In the genomic region with DNA sequence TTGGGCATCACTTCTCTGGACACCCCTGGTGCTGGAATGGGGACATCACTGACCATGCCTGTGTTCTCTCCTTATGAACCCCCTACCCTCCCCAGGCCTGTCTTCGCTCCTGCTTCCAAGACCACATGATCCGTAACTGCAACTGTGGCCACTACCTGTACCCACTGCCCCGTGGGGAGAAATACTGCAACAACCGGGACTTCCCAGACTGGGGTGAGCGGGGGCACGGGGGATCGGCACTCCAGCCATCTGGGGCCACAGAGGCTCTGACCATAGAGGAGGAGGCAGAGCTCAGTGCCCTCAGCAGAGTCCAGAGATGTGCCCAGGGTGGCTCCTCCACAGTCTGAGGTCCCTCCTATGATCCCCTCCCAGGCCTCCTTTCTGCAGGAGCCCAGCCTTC, we compare ENCODE assay signal across 1 cellular context.
TF ChIP-seq lines count a peak whose summit lies in the region.

No MANE protein-coding gene starts in this region.

TF ChIP-seq in GM12878, 131 proteins besides CTCF, POLR2A, EP300 and RAD21 (continued from another document):
- TF ChIP-seq, protein P1, sequence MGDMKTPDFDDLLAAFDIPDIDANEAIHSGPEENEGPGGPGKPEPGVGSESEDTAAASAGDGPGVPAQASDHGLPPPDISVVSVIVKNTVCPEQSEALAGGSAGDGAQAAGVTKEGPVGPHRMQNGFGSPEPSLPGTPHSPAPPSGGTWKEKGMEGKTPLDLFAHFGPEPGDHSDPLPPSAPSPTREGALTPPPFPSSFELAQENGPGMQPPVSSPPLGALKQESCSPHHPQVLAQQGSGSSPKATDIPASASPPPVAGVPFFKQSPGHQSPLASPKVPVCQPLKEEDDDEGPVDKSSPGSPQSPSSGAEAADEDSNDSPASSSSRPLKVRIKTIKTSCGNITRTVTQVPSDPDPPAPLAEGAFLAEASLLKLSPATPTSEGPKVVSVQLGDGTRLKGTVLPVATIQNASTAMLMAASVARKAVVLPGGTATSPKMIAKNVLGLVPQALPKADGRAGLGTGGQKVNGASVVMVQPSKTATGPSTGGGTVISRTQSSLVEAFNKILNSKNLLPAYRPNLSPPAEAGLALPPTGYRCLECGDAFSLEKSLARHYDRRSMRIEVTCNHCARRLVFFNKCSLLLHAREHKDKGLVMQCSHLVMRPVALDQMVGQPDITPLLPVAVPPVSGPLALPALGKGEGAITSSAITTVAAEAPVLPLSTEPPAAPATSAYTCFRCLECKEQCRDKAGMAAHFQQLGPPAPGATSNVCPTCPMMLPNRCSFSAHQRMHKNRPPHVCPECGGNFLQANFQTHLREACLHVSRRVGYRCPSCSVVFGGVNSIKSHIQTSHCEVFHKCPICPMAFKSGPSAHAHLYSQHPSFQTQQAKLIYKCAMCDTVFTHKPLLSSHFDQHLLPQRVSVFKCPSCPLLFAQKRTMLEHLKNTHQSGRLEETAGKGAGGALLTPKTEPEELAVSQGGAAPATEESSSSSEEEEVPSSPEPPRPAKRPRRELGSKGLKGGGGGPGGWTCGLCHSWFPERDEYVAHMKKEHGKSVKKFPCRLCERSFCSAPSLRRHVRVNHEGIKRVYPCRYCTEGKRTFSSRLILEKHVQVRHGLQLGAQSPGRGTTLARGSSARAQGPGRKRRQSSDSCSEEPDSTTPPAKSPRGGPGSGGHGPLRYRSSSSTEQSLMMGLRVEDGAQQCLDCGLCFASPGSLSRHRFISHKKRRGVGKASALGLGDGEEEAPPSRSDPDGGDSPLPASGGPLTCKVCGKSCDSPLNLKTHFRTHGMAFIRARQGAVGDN (IDR thresholded peaks at IDR 0.05) = no peak
- TF ChIP-seq, protein P2, sequence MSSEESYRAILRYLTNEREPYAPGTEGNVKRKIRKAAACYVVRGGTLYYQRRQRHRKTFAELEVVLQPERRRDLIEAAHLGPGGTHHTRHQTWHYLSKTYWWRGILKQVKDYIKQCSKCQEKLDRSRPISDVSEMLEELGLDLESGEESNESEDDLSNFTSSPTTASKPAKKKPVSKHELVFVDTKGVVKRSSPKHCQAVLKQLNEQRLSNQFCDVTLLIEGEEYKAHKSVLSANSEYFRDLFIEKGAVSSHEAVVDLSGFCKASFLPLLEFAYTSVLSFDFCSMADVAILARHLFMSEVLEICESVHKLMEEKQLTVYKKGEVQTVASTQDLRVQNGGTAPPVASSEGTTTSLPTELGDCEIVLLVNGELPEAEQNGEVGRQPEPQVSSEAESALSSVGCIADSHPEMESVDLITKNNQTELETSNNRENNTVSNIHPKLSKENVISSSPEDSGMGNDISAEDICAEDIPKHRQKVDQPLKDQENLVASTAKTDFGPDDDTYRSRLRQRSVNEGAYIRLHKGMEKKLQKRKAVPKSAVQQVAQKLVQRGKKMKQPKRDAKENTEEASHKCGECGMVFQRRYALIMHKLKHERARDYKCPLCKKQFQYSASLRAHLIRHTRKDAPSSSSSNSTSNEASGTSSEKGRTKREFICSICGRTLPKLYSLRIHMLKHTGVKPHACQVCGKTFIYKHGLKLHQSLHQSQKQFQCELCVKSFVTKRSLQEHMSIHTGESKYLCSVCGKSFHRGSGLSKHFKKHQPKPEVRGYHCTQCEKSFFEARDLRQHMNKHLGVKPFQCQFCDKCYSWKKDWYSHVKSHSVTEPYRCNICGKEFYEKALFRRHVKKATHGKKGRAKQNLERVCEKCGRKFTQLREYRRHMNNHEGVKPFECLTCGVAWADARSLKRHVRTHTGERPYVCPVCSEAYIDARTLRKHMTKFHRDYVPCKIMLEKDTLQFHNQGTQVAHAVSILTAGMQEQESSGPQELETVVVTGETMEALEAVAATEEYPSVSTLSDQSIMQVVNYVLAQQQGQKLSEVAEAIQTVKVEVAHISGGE (CRISPR knock-in tag; IDR thresholded peaks at IDR 0.05) = no peak
- TF ChIP-seq KAT2A (conservative IDR thresholded peaks at IDR 0.05; ENCODE audit: control insufficient read depth, low read depth, low read length) (no peak), RFX5 (IDR thresholded peaks at IDR 0.05; ENCODE audit: low read depth, low read length) (no peak), PML (IDR thresholded peaks at IDR 0.05; ENCODE audit: low read length) (no peak), TCF12 (IDR thresholded peaks at IDR 0.05; ENCODE audit: low read depth, low read length) (no peak), ASH2L (IDR thresholded peaks at IDR 0.05; ENCODE audit: borderline replicate concordance, low read depth) (no peak), SP1 (IDR thresholded peaks at IDR 0.05; ENCODE audit: low read depth, low read length) (no peak), NFXL1 (IDR thresholded peaks at IDR 0.05; ENCODE audit: borderline replicate concordance) (no peak), ETV6 (conservative IDR thresholded peaks at IDR 0.05 in 1 of 2, IDR thresholded peaks at IDR 0.05 in 1 of 2; ENCODE audit: borderline replicate concordance in 1 of 2, low read depth in 1 of 2) (no peak), BACH1 (IDR thresholded peaks at IDR 0.05; ENCODE audit: borderline replicate concordance) (no peak), WRNIP1 (IDR thresholded peaks at IDR 0.05; ENCODE audit: borderline replicate concordance, low read depth, low read length) (no peak), YBX1 (IDR thresholded peaks at IDR 0.05) (no peak)
- TF ChIP-seq, protein P3, sequence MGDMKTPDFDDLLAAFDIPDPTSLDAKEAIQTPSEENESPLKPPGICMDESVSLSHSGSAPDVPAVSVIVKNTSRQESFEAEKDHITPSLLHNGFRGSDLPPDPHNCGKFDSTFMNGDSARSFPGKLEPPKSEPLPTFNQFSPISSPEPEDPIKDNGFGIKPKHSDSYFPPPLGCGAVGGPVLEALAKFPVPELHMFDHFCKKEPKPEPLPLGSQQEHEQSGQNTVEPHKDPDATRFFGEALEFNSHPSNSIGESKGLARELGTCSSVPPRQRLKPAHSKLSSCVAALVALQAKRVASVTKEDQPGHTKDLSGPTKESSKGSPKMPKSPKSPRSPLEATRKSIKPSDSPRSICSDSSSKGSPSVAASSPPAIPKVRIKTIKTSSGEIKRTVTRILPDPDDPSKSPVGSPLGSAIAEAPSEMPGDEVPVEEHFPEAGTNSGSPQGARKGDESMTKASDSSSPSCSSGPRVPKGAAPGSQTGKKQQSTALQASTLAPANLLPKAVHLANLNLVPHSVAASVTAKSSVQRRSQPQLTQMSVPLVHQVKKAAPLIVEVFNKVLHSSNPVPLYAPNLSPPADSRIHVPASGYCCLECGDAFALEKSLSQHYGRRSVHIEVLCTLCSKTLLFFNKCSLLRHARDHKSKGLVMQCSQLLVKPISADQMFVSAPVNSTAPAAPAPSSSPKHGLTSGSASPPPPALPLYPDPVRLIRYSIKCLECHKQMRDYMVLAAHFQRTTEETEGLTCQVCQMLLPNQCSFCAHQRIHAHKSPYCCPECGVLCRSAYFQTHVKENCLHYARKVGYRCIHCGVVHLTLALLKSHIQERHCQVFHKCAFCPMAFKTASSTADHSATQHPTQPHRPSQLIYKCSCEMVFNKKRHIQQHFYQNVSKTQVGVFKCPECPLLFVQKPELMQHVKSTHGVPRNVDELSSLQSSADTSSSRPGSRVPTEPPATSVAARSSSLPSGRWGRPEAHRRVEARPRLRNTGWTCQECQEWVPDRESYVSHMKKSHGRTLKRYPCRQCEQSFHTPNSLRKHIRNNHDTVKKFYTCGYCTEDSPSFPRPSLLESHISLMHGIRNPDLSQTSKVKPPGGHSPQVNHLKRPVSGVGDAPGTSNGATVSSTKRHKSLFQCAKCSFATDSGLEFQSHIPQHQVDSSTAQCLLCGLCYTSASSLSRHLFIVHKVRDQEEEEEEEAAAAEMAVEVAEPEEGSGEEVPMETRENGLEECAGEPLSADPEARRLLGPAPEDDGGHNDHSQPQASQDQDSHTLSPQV (IDR thresholded peaks at IDR 0.05) = no peak
- TF ChIP-seq, protein P4, sequence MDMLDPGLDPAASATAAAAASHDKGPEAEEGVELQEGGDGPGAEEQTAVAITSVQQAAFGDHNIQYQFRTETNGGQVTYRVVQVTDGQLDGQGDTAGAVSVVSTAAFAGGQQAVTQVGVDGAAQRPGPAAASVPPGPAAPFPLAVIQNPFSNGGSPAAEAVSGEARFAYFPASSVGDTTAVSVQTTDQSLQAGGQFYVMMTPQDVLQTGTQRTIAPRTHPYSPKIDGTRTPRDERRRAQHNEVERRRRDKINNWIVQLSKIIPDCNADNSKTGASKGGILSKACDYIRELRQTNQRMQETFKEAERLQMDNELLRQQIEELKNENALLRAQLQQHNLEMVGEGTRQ (IDR thresholded peaks at IDR 0.05; ENCODE audit: borderline replicate concordance, low read depth, low read length) = no peak
- TF ChIP-seq, protein P5, sequence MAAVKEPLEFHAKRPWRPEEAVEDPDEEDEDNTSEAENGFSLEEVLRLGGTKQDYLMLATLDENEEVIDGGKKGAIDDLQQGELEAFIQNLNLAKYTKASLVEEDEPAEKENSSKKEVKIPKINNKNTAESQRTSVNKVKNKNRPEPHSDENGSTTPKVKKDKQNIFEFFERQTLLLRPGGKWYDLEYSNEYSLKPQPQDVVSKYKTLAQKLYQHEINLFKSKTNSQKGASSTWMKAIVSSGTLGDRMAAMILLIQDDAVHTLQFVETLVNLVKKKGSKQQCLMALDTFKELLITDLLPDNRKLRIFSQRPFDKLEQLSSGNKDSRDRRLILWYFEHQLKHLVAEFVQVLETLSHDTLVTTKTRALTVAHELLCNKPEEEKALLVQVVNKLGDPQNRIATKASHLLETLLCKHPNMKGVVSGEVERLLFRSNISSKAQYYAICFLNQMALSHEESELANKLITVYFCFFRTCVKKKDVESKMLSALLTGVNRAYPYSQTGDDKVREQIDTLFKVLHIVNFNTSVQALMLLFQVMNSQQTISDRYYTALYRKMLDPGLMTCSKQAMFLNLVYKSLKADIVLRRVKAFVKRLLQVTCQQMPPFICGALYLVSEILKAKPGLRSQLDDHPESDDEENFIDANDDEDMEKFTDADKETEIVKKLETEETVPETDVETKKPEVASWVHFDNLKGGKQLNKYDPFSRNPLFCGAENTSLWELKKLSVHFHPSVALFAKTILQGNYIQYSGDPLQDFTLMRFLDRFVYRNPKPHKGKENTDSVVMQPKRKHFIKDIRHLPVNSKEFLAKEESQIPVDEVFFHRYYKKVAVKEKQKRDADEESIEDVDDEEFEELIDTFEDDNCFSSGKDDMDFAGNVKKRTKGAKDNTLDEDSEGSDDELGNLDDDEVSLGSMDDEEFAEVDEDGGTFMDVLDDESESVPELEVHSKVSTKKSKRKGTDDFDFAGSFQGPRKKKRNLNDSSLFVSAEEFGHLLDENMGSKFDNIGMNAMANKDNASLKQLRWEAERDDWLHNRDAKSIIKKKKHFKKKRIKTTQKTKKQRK (IDR thresholded peaks at IDR 0.05; ENCODE audit: low read depth, low read length) = no peak
